8 cellular contexts compared by ENCODE assay signal in the genomic region with DNA sequence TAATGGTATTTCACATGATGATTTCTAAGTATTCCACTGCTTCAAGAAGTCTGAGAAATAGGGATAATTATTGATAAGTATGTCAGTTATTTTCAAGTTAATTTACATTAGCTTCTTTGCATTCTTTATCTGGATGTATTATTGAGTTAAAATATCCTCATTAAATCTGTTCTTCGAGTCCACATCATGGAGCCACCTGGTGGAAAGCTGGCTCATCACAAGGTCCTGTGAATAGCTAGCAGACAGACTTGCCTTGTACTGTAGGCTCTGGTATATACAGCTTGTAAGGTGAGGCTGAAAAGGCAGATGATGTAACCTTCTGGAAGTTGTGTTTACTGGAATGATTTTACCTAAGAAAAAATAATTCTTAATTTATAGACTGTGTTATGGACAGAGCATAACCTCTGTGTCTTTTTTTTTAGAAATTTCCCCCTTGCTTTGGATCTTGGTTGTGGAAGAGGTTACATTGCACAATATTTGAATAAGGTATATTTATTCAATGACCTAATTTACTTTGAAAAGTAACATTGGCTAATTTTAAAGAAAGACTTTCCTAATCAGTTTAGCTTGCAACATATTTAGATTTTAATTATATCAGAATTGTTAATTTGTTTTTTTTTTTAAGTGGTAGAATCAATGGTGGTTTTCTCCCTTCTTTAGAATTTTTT.
DNase-seq lines count a peak whose midpoint lies in the region; ATAC-seq and TF ChIP-seq lines count a peak whose summit lies in the region.

No MANE protein-coding gene starts in this region.

- H3K27me3 ChIP-seq in OCI-LY1 (ENCODE audit: insufficient read depth, low read length), result no peaks in the 10 kb centered on the region
- no peaks in the 10 kb centered on the region for H3K27me3 ChIP-seq in adipocyte (replicated peaks; ENCODE audit: control insufficient read depth, insufficient read depth, low read length)

- H3K4me3 ChIP-seq in OCI-LY1 (ENCODE audit: low read depth, low read length, poor library complexity, severe bottlenecking), result no peak overlapping the region
- no peak overlapping the region for H3K4me3 ChIP-seq in adipocyte (ENCODE audit: low read length)

- H3K27ac ChIP-seq in OCI-LY1 (ENCODE audit: low read depth, low read length, poor library complexity, severe bottlenecking), result no peak overlapping the region

- no peak overlapping the region for H2AFZ ChIP-seq in OCI-LY1 (ENCODE audit: low read length)

- H3K27me3 Mint-ChIP-seq in stimulated activated naive CD8-positive, alpha-beta T cell treated with anti-CD3 and anti-CD28 coated beads, Interleukin-15, amount 100 ng/mL, for 72 hours, result no peaks in the 10 kb centered on the region

- H3K79me2 ChIP-seq in OCI-LY1 (ENCODE audit: insufficient read depth, low read length), result peaks cover 34% of the 10 kb centered on the region

- DNase-seq in COR-L47 (lab: John Stamatoyannopoulos, UW) (peak; percentile 53), adipocyte (ENCODE audit: low read depth) (peak; percentile 70), islet precursor cell (peak; percentile 74)
- DNase-seq in stimulated activated naive CD8-positive, alpha-beta T cell treated with anti-CD3 and anti-CD28 coated beads, Interleukin-15, amount 100 ng/mL, for 72 hours, result peak; percentile 10 to 33

- H3K36me3 ChIP-seq in OCI-LY1 (ENCODE audit: insufficient read depth, low read length) (peaks cover 60% of the 10 kb centered on the region), adipocyte (ENCODE audit: control insufficient read depth, insufficient read depth, low read length, severe bottlenecking) (peaks cover 58% of the 10 kb centered on the region)

- H4K20me1 ChIP-seq in OCI-LY1 (ENCODE audit: insufficient read depth, low read length), result no peaks in the 10 kb centered on the region

- no peak overlapping the region for H3K4me2 ChIP-seq in OCI-LY1 (ENCODE audit: low read length)

- peak; percentile 56 for TF ChIP-seq CTCF in OCI-LY1 (IDR thresholded peaks at IDR 0.05; ENCODE audit: low read length)

- no peaks in the 10 kb centered on the region for H3K9me2 ChIP-seq in OCI-LY1 (ENCODE audit: low read depth, low read length)

- H3K9me3 Mint-ChIP-seq in stimulated activated naive CD8-positive, alpha-beta T cell treated with anti-CD3 and anti-CD28 coated beads, Interleukin-15, amount 100 ng/mL, for 72 hours, result no peaks in the 10 kb centered on the region

- peaks cover 29% of the 10 kb centered on the region for H3K4me1 ChIP-seq in OCI-LY1 (ENCODE audit: insufficient read depth, low read length, severe bottlenecking)
- H3K4me1 ChIP-seq in adipocyte (ENCODE audit: control insufficient read depth, insufficient read depth, low read length), result peaks cover 39% of the 10 kb centered on the region

- peaks cover 24% of the 10 kb centered on the region for H3K4me1 Mint-ChIP-seq in stimulated activated naive CD8-positive, alpha-beta T cell treated with anti-CD3 and anti-CD28 coated beads, Interleukin-15, amount 100 ng/mL, for 72 hours

- H3K9me3 ChIP-seq in OCI-LY1 (ENCODE audit: low read length) (no peaks in the 10 kb centered on the region), adipocyte (ENCODE audit: control insufficient read depth, low read length) (no peaks in the 10 kb centered on the region)

- H3F3A ChIP-seq in OCI-LY1 (ENCODE audit: insufficient read depth, low read length), result peaks cover 4% of the 10 kb centered on the region; the same call in 1 of the 2 replicates

- no peak overlapping the region for H3K4me3 Mint-ChIP-seq in stimulated activated naive CD8-positive, alpha-beta T cell treated with anti-CD3 and anti-CD28 coated beads, Interleukin-15, amount 100 ng/mL, for 72 hours

- H3K27ac Mint-ChIP-seq in stimulated activated naive CD8-positive, alpha-beta T cell treated with anti-CD3 and anti-CD28 coated beads, Interleukin-15, amount 100 ng/mL, for 72 hours, result no peak overlapping the region

- H3K9ac ChIP-seq in OCI-LY1 (ENCODE audit: low read length) (no peak overlapping the region), adipocyte (ENCODE audit: low read length) (no peak overlapping the region)

- ATAC-seq in GM18867 (IDR thresholded peaks at IDR 0.05; ENCODE audit: unreplicated experiment) (peak; percentile 38), HG03521 (IDR thresholded peaks at IDR 0.05; ENCODE audit: unreplicated experiment) (peak; percentile 28), HG02840 (IDR thresholded peaks at IDR 0.05; ENCODE audit: low FRiP score, unreplicated experiment) (no peak)
- ATAC-seq in stimulated activated naive CD8-positive, alpha-beta T cell treated with anti-CD3 and anti-CD28 coated beads, Interleukin-15, amount 100 ng/mL, for 72 hours, result peak; percentile 42

Comparison
In these comparisons a context has a peak if more than half of its experiments do, and no peak if none do; other contexts are left out.
1. DNase-seq: peak in every context shown above with its lines; median percentile 74 in islet precursor cell; 70 in adipocyte; 53 in COR-L47; 22 in stimulated activated naive CD8-positive, alpha-beta T cell treated with anti-CD3 and anti-CD28 coated beads, Interleukin-15, amount 100 ng/mL, for 72 hours.